In the genomic region with DNA sequence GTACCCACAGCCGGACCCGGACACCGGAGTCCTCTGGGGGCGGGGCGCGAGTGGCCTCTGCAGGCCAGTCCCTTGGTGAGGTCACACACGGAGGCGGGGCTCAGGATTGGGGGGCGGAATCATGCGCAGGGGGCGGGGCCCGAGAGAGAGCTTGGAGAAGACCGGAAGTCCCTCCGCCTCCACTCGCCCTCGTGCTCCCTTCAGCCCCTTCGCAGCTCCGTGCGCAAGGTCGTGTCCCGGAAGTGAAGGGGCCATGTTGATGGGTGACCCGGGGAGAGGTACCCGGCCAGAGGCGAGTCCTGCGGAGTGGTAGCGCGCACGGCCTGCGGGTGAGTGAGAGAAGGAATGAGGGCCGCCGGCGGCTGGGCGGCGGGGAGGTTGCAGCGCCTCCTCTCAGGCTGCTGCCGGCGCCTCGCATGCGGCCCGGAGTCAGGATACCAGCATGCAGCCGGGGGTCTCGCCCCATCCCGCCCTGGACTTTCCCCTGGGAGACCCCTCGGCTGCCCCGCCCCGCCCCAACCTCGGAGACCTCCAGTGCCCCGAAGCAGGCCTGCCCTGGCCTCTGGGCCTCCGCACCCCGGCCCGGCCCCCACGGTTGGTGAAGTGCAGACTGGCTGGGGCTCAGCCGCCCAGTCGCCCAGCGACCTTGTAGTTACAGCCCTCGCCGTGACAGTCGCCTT, we compare ENCODE assay signal across 1 cellular context.
TF ChIP-seq lines count a peak whose summit lies in the region.

Gene MIEF1, plus strand, starts transcription at position 182 of the 680 bp plus-strand sequence. CDS start 9,005 bp downstream, outside the sequence.

TF ChIP-seq in K562, 482 proteins besides CTCF, POLR2A, EP300 and RAD21 (continued from another document and continues in another):
- no peak; the same call in 1 of the 2 replicates for TF ChIP-seq GMEB1 (CRISPR knock-in tag; IDR thresholded peaks at IDR 0.05)
- no peak for TF ChIP-seq BDP1 (IDR thresholded peaks at IDR 0.05; ENCODE audit: insufficient read depth, insufficient read length)
- TF ChIP-seq MBD2 (IDR thresholded peaks at IDR 0.05; ENCODE audit: borderline replicate concordance, low read depth): peak; percentile 47; the same call in 1 of the 2 replicates
- TF ChIP-seq CREM (IDR thresholded peaks at IDR 0.05; ENCODE audit: low read depth): peak; percentile 70
- peak; percentile 63; the same call in 1 of the 2 replicates for TF ChIP-seq POLR2AphosphoS5 (IDR thresholded peaks at IDR 0.05; ENCODE audit: control insufficient read depth, insufficient read depth, low read depth, low read length)
- TF ChIP-seq FIP1L1 (IDR thresholded peaks at IDR 0.05; ENCODE audit: low read depth, low read length, poor library complexity, severe bottlenecking): peak; percentile 30
- TF ChIP-seq NRF1 (conservative IDR thresholded peaks at IDR 0.05 in 1 of 2, IDR thresholded peaks at IDR 0.05 in 1 of 2): peak; percentile 92 to 93
- no peak for TF ChIP-seq RAD51 (IDR thresholded peaks at IDR 0.05; ENCODE audit: borderline replicate concordance, low read depth)
- peak; percentile 98 for TF ChIP-seq MYC (IDR thresholded peaks at IDR 0.05; ENCODE audit: low read depth, low read length)
- no peak; the same call in 1 of the 2 replicates for TF ChIP-seq MYC (CRISPR knock-in tag; IDR thresholded peaks at IDR 0.05; ENCODE audit: borderline replicate concordance, low read depth)
- peak; percentile 90 for TF ChIP-seq ZNF263 (CRISPR knock-in tag; IDR thresholded peaks at IDR 0.05; ENCODE audit: borderline replicate concordance)
- TF ChIP-seq, protein P1, sequence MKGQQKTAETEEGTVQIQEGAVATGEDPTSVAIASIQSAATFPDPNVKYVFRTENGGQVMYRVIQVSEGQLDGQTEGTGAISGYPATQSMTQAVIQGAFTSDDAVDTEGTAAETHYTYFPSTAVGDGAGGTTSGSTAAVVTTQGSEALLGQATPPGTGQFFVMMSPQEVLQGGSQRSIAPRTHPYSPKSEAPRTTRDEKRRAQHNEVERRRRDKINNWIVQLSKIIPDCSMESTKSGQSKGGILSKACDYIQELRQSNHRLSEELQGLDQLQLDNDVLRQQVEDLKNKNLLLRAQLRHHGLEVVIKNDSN (CRISPR knock-in tag; IDR thresholded peaks at IDR 0.05): peak; percentile 53; the same call in 1 of the 2 replicates
- TF ChIP-seq ZNF197 (CRISPR knock-in tag; IDR thresholded peaks at IDR 0.05; ENCODE audit: low read depth): no peak
- no peak for TF ChIP-seq KDM1A (IDR thresholded peaks at IDR 0.05)
- TF ChIP-seq, protein P2, sequence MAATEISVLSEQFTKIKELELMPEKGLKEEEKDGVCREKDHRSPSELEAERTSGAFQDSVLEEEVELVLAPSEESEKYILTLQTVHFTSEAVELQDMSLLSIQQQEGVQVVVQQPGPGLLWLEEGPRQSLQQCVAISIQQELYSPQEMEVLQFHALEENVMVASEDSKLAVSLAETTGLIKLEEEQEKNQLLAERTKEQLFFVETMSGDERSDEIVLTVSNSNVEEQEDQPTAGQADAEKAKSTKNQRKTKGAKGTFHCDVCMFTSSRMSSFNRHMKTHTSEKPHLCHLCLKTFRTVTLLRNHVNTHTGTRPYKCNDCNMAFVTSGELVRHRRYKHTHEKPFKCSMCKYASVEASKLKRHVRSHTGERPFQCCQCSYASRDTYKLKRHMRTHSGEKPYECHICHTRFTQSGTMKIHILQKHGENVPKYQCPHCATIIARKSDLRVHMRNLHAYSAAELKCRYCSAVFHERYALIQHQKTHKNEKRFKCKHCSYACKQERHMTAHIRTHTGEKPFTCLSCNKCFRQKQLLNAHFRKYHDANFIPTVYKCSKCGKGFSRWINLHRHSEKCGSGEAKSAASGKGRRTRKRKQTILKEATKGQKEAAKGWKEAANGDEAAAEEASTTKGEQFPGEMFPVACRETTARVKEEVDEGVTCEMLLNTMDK (IDR thresholded peaks at IDR 0.05; ENCODE audit: borderline replicate concordance, insufficient read depth, low read depth, low read length, poor library complexity, severe bottlenecking): no peak
- no peak for TF ChIP-seq HBP1 (CRISPR knock-in tag; IDR thresholded peaks at IDR 0.05)
- peak; percentile 70 for TF ChIP-seq TBP (optimal IDR thresholded peaks at IDR 0.05; ENCODE audit: low read depth, low read length)
- no peak for TF ChIP-seq KLF1 (tag; IDR thresholded peaks at IDR 0.05)
- TF ChIP-seq CGGBP1 (CRISPR knock-in tag; IDR thresholded peaks at IDR 0.05): no peak
- TF ChIP-seq HCFC1 (IDR thresholded peaks at IDR 0.05; ENCODE audit: low read depth, low read length): peak; percentile 75
- TF ChIP-seq FOXK1 (CRISPR knock-in tag; IDR thresholded peaks at IDR 0.05; ENCODE audit: borderline replicate concordance): no peak
- peak; percentile 98 for TF ChIP-seq NR2C1 (IDR thresholded peaks at IDR 0.05)
- peak; percentile 99 for TF ChIP-seq NR2C1 (tag; IDR thresholded peaks at IDR 0.05)
- no peak for TF ChIP-seq KLF16 (IDR thresholded peaks at IDR 0.05)
- TF ChIP-seq YY1 (IDR thresholded peaks at IDR 0.05; ENCODE audit: borderline replicate concordance in 1 of 3, control insufficient read depth in 1 of 3, extremely low read depth in 1 of 3, insufficient read depth in 3 of 3, insufficient read length in 1 of 3, insufficient replicate concordance in 2 of 3, low read depth in 1 of 3, low read length in 2 of 3): peak; percentile 29 to 93 (median 88)
- TF ChIP-seq PTRF (tag; IDR thresholded peaks at IDR 0.05): no peak
- no peak for TF ChIP-seq PTTG1 (tag; IDR thresholded peaks at IDR 0.05; ENCODE audit: low read depth)
- peak; percentile 77 for TF ChIP-seq CXXC5 (CRISPR knock-in tag; IDR thresholded peaks at IDR 0.05)
- TF ChIP-seq TEAD2 (tag; IDR thresholded peaks at IDR 0.05): no peak
- TF ChIP-seq, protein P3, sequence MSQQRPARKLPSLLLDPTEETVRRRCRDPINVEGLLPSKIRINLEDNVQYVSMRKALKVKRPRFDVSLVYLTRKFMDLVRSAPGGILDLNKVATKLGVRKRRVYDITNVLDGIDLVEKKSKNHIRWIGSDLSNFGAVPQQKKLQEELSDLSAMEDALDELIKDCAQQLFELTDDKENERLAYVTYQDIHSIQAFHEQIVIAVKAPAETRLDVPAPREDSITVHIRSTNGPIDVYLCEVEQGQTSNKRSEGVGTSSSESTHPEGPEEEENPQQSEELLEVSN (IDR thresholded peaks at IDR 0.05; ENCODE audit: borderline replicate concordance in 1 of 2, extremely low read depth in 1 of 2, insufficient read depth in 1 of 2, insufficient read length in 1 of 2, low read depth in 1 of 2, low read length in 1 of 2, poor library complexity in 1 of 2, severe bottlenecking in 1 of 2): peak; percentile 50 to 72
- TF ChIP-seq SRSF7 (optimal IDR thresholded peaks at IDR 0.05; ENCODE audit: low read depth, low read length): no peak
- TF ChIP-seq RHOXF2B (CRISPR knock-in tag; conservative IDR thresholded peaks at IDR 0.05): no peak
- no peak for TF ChIP-seq MCM3 (IDR thresholded peaks at IDR 0.05)
- TF ChIP-seq RCOR1 (IDR thresholded peaks at IDR 0.05; ENCODE audit: borderline replicate concordance in 1 of 2, low read depth in 2 of 2, low read length in 2 of 2): 0 out of 4 replicates have a peak, but pooled peaks of 1 of the 2 experiments have one; percentile 25
- TF ChIP-seq, protein P4, sequence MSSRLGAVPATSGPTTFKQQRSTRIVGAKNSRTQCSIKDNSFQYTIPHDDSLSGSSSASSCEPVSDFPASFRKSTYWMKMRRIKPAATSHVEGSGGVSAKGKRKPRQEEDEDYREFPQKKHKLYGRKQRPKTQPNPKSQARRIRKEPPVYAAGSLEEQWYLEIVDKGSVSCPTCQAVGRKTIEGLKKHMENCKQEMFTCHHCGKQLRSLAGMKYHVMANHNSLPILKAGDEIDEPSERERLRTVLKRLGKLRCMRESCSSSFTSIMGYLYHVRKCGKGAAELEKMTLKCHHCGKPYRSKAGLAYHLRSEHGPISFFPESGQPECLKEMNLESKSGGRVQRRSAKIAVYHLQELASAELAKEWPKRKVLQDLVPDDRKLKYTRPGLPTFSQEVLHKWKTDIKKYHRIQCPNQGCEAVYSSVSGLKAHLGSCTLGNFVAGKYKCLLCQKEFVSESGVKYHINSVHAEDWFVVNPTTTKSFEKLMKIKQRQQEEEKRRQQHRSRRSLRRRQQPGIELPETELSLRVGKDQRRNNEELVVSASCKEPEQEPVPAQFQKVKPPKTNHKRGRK (tag; IDR thresholded peaks at IDR 0.05): no peak
- no peak for TF ChIP-seq SMAD4 (CRISPR knock-in tag; conservative IDR thresholded peaks at IDR 0.05)
- TF ChIP-seq BMI1 (IDR thresholded peaks at IDR 0.05; ENCODE audit: low read length): no peak
- TF ChIP-seq MXD1 (CRISPR knock-in tag; IDR thresholded peaks at IDR 0.05; ENCODE audit: borderline replicate concordance, poor library complexity, severe bottlenecking): peak; percentile 50
- no peak for TF ChIP-seq SMARCC2 (IDR thresholded peaks at IDR 0.05; ENCODE audit: low read depth)
- TF ChIP-seq, protein P5, sequence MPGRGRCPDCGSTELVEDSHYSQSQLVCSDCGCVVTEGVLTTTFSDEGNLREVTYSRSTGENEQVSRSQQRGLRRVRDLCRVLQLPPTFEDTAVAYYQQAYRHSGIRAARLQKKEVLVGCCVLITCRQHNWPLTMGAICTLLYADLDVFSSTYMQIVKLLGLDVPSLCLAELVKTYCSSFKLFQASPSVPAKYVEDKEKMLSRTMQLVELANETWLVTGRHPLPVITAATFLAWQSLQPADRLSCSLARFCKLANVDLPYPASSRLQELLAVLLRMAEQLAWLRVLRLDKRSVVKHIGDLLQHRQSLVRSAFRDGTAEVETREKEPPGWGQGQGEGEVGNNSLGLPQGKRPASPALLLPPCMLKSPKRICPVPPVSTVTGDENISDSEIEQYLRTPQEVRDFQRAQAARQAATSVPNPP (IDR thresholded peaks at IDR 0.05; ENCODE audit: borderline replicate concordance, insufficient read depth, insufficient read length): no peak
- no peak for TF ChIP-seq FOXP4 (CRISPR knock-in tag; IDR thresholded peaks at IDR 0.05; ENCODE audit: borderline replicate concordance)
- TF ChIP-seq ZNF780A (CRISPR knock-in tag; IDR thresholded peaks at IDR 0.05): no peak
- no peak for TF ChIP-seq ZNF175 (CRISPR knock-in tag; IDR thresholded peaks at IDR 0.05; ENCODE audit: low read depth)
- TF ChIP-seq NR2C2 (CRISPR knock-in tag; IDR thresholded peaks at IDR 0.05): peak; percentile 97
- peak; percentile 99 for TF ChIP-seq NR2C2 (tag; IDR thresholded peaks at IDR 0.05)
- peak; percentile 76; the same call in 1 of the 2 replicates for TF ChIP-seq PHF8 (IDR thresholded peaks at IDR 0.05; ENCODE audit: borderline replicate concordance, low read length)
- TF ChIP-seq BRD4 (IDR thresholded peaks at IDR 0.05): no peak; the same call in 1 of the 2 replicates
- no peak for TF ChIP-seq SNRNP70 (optimal IDR thresholded peaks at IDR 0.05; ENCODE audit: low read depth, low read length)
- TF ChIP-seq ZNF431 (CRISPR knock-in tag; IDR thresholded peaks at IDR 0.05): no peak
- no peak for TF ChIP-seq ARID2 (IDR thresholded peaks at IDR 0.05)
- peak; percentile 71 for TF ChIP-seq RBBP5 (IDR thresholded peaks at IDR 0.05; ENCODE audit: borderline replicate concordance, insufficient read depth, low read length, poor library complexity, severe bottlenecking)
- peak; percentile 57 for TF ChIP-seq PHF20 (IDR thresholded peaks at IDR 0.05; ENCODE audit: partially characterized antibody)
- TF ChIP-seq SUPT5H (IDR thresholded peaks at IDR 0.05): peak; percentile 72
